9 cellular contexts compared by ENCODE assay signal in the genomic region with DNA sequence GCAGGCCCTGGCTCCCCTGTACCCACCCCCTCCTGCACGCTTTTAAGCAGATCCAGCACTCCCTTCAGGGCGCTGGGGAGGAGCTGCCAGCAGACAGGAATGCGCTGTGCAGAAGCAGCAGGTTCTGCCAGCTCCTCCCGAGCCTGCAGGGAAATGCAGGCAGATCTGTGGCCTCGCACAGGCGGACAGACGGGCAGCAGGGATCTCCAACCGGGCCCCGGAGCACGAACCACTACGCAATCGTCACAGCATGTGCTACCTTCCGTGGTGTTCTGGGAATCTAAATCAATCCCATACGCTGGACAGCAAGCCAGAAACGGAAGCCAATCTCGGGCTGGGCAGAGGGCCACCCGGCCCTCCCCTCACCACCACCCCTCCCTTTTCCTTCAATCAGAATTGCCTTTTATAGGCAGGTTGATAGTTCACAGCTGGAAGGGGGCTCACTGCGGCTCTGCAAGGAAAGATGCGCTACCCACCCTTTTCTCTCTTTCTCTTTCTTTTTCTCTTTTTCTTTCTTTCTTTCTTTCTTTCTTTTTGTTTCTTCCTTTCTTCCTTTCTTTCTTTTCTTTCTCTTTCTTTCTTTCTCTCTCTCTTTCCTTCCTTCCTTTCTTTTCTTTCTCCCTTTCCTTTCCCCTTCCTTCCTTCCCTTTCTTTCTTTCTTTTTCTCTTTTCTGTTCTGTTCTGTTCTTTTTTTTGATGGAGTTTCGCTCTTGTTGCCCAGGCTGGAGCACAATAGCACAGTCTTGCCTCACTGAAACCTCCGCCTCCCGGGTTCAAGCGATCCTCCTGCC.
DNase-seq lines count a peak whose midpoint lies in the region; ATAC-seq and TF ChIP-seq lines count a peak whose summit lies in the region.
"Had no signal": no experiment of that assay in that cellular context is flagged by ENCODE, and none has a peak within 500 bp of the region (broad histone marks: within the 10 kb centered on the region; RNA-seq: fewer than 3 reads in every experiment).

No MANE protein-coding gene starts in this region.

- no peaks in the 10 kb centered on the region for H3K9me3 Mint-ChIP-seq in mesothelial cell of epicardium

- TF ChIP-seq CTCF in mesothelial cell of epicardium (IDR thresholded peaks at IDR 0.05; ENCODE audit: unreplicated experiment) = no peak

- H3K4me3 Mint-ChIP-seq in mesothelial cell of epicardium = peak overlapping the region; percentile 65

- peak overlapping the region; percentile 92 for H3K27ac Mint-ChIP-seq in mesothelial cell of epicardium

- peak overlapping the region; percentile 67 to 81 for H3K27ac ChIP-seq in esophagus (ENCODE audit: low read depth in 2 of 2, low read length in 1 of 2)

- H3K27me3 Mint-ChIP-seq in mesothelial cell of epicardium (ENCODE audit: low read depth) = no peaks in the 10 kb centered on the region

- ATAC-seq in HG02798 (IDR thresholded peaks at IDR 0.05; ENCODE audit: poor library complexity, unreplicated experiment) (no peak), GM21619 (IDR thresholded peaks at IDR 0.05; ENCODE audit: unreplicated experiment) (no peak)

- 28 to 39% methylated on average over 23 of the region's 23 CpGs for WGBS in esophagus, 2 donors

- H3K9me3 ChIP-seq in esophagus (ENCODE audit: control insufficient read depth in 2 of 2, insufficient read depth in 1 of 2, low read depth in 1 of 2, low read length in 1 of 2) = no peaks in the 10 kb centered on the region

- no peaks in the 10 kb centered on the region for H3K36me3 ChIP-seq in esophagus (ENCODE audit: control insufficient read depth in 2 of 2, insufficient read depth in 2 of 2, low read length in 1 of 2)

- peaks cover 2% of the 10 kb centered on the region for H3K36me3 Mint-ChIP-seq in mesothelial cell of epicardium

- peaks cover 24% of the 10 kb centered on the region for H3K4me1 Mint-ChIP-seq in mesothelial cell of epicardium

- peak overlapping the region in 1 of 2 donors; percentile 17 for H3K4me3 ChIP-seq in esophagus (ENCODE audit: low read depth in 1 of 2, low read length in 2 of 2)
- H3K4me3 ChIP-seq: BLaER1 treated with 17β-estradiol and CSF1 and Interleukin-3, amounts not matched to agents 10 nM and 100 nM had no signal

- H3K27me3 ChIP-seq in esophagus (ENCODE audit: control insufficient read depth in 1 of 2, insufficient read depth in 2 of 2, low read length in 2 of 2) = no peaks in the 10 kb centered on the region
- H3K27me3 ChIP-seq: BLaER1 treated with 17β-estradiol and CSF1 and Interleukin-3, amounts not matched to agents 10 nM and 100 nM had no signal

- DNase-seq in NCI-H748 (lab: John Stamatoyannopoulos, UW; ENCODE audit: unreplicated experiment) = peak; percentile 39
- no peak for DNase-seq in NCI-H748 treated with DMSO at 0.1 percent for 48 hours (lab: John Stamatoyannopoulos, UW)
- peak in 1 of 2 experiments; percentile 68 for DNase-seq in mesothelial cell of epicardium (ENCODE audit: low spot score in 2 of 2, unreplicated experiment in 2 of 2)
- peak; percentile 89 for DNase-seq in ureter (ENCODE audit: low spot score)
- DNase-seq in DMS53 treated with DMSO at 0.1 percent for 48 hours (lab: John Stamatoyannopoulos, UW; ENCODE audit: unreplicated experiment) = no peak

- no peaks in the 10 kb centered on the region for H3K4me1 ChIP-seq in esophagus (ENCODE audit: control insufficient read depth in 2 of 2, insufficient read depth in 2 of 2, low read length in 1 of 2)

Comparison
In these comparisons a context has a peak if more than half of its experiments do, and no peak if none do; other contexts are left out.
1. DNase-seq: peak in NCI-H748 (single experiment) and ureter (single experiment); none in NCI-H748 treated with DMSO at 0.1 percent for 48 hours (single experiment) and DMS53 treated with DMSO at 0.1 percent for 48 hours (single experiment).